1 cellular context compared by ENCODE assay signal in the genomic region with DNA sequence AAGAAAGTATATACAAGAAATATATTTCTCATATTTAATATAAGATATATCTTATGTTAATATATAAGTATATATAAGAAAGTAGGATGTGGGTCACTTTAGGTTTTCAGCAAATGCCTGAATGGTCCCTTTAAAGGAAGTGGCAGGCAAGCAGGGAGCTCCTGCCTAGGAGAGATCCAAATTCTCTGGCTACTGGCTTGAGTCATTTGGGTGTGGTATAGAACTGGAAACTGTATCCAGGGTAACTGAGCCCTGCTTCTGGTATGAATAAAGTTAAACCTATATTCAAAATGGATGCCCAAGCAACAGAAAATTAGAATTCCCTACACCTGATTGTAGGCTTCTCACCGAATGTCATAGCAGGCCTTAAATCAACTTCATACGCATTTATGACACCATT.
TF ChIP-seq lines count a peak whose summit lies in the region.

No MANE protein-coding gene starts in this region.

TF ChIP-seq in K562, 482 proteins besides CTCF, POLR2A, EP300 and RAD21 (continued from another document):
- no peak for TF ChIP-seq ZNF551 (CRISPR knock-in tag; IDR thresholded peaks at IDR 0.05)
TF ChIP-seq in K562: peak in this region for 1.
